In the genomic region with DNA sequence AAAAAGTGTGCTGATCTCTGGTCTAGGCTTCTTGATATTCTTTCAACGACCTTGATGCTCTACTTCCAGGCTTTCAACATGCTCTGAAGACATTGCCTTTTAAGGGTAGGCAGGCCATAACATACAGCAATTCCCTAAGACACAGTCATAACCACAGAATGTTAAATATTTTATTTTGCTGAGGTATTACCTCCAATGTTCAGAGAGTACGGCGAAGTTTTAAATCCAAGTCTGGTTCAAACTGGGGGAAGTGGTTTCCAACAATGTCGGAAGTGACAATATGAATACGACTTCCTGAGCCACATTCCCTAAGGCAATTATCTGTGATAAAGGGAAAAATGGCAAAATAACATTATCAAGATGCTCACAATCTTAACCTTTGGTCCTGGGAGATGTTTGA, we compare ENCODE assay signal across 18 cellular contexts.
A peak's percentile ranks its signal among the peaks of the same experiment; 100 is the strongest.
DNase-seq lines count a peak whose midpoint lies in the region; ATAC-seq, FAIRE-seq and TF ChIP-seq lines count a peak whose summit lies in the region.
"Had no signal": no experiment of that assay in that cellular context is flagged by ENCODE, and none has a peak within 500 bp of the region (broad histone marks: within the 10 kb centered on the region; RNA-seq: fewer than 3 reads in every experiment).

No MANE protein-coding gene starts in this region.

- H3K4me1 Mint-ChIP-seq in T-cell = no peaks in the 10 kb centered on the region
- H3K4me1 Mint-ChIP-seq: B cell had no signal

- POLR2A ChIA-PET in BJ (lab: Charles Lee) = no interaction called here
- POLR2A ChIA-PET in T-cell (lab: Charles Lee) = no interaction called here

- DNase-seq in BJ (ENCODE audit: low read depth) (peak; percentile 31), RCC 7860 (ENCODE audit: low spot score) (peak; percentile 88), dedifferentiated amniotic fluid mesenchymal stem cell (ENCODE audit: extremely low spot score) (peak; percentile 27), kidney tubule cell (ENCODE audit: low spot score) (peak; percentile 47), T-cell (no peak), NCI-H748 (lab: John Stamatoyannopoulos, UW; ENCODE audit: unreplicated experiment) (no peak), tibial nerve (ENCODE audit: low spot score in 2 of 2) (no peak), pons (ENCODE audit: low spot score) (no peak)
- DNase-seq: activated CD4-positive, alpha-beta T cell treated with anti-CD3 and anti-CD28 coated beads, Interleukin-2, amount 50 U/mL, for 4 hours; left ventricle myocardium inferior; NCI-H2029; SHP77; stimulated activated CD4-positive, alpha-beta T cell treated with anti-CD3 and anti-CD28 coated beads, Interleukin-15, amount 100 ng/mL, for 24 hours had no signal

- no peaks in the 10 kb centered on the region for H3K27me3 ChIP-seq in BJ (ENCODE audit: control insufficient read depth, insufficient read depth, low read length)
- H3K27me3 ChIP-seq in tibial nerve = no peaks in the 10 kb centered on the region
- H3K27me3 ChIP-seq: hepatocyte had no signal

- no peaks in the 10 kb centered on the region for H3K36me3 Mint-ChIP-seq in T-cell

- H3K4me1 ChIP-seq in tibial nerve = no peaks in the 10 kb centered on the region
- H3K4me1 ChIP-seq: left ventricle myocardium inferior had no signal

- CTCF ChIA-PET in BJ (lab: Yijun Ruan, JAX) = no interaction called here
- CTCF ChIA-PET in T-cell (lab: Charles Lee) = no interaction called here

- TF ChIP-seq CTCF in BJ (IDR thresholded peaks at IDR 0.05; ENCODE audit: insufficient read depth, low read depth, low read length) (no peak), tibial nerve (IDR thresholded peaks at IDR 0.05) (no peak)

- H3K9me3 ChIP-seq in tibial nerve = no peaks in the 10 kb centered on the region
- H3K9me3 ChIP-seq: left ventricle myocardium inferior had no signal

- peak; percentile 61 for FAIRE-seq in RCC 7860 (lab: Jason Lieb, UNC)

- H3K4me3 ChIP-seq in BJ (ENCODE audit: low read depth, low read length) = no peak overlapping the region
- no peak overlapping the region for H3K4me3 ChIP-seq in tibial nerve
- H3K4me3 ChIP-seq: hepatocyte, left ventricle myocardium inferior had no signal

- H3K27me3 Mint-ChIP-seq in T-cell = no peaks in the 10 kb centered on the region
- H3K27me3 Mint-ChIP-seq: B cell, progenitor cell of endocrine pancreas had no signal

- no peak for ATAC-seq in T-cell (replicated peaks in 1 of 4)

- WGBS in tibial nerve, 2 donors = 74 to 80% methylated on average over 5 of the region's 5 CpGs

- no peak for TF ChIP-seq POLR2A in tibial nerve (IDR thresholded peaks at IDR 0.05)

- peaks cover 5 to 18% (median 16%) of the 10 kb centered on the region in 3 donors for H3K9me3 Mint-ChIP-seq in T-cell

- H3K4me3 Mint-ChIP-seq in T-cell = no peak overlapping the region
- H3K4me3 Mint-ChIP-seq: activated T-helper 1 cell treated with anti-CD3 and anti-CD28 coated beads, Interleukin-12 subunit alpha, Interleukin-12 subunit beta, Interleukin-2, Interleukin-4 antibody, amounts not matched to agents 30 ng/mL and 10 ng/mL and 1 ng/mL, durations not matched to agents 14 hours and 24 hours and 36 hours; B cell had no signal

- H3K36me3 ChIP-seq in BJ (ENCODE audit: control insufficient read depth, insufficient read depth, low read length) = no peaks in the 10 kb centered on the region
- no peaks in the 10 kb centered on the region for H3K36me3 ChIP-seq in tibial nerve
- H3K36me3 ChIP-seq: left ventricle myocardium inferior had no signal

- no peak overlapping the region for H3K27ac Mint-ChIP-seq in T-cell
- H3K27ac Mint-ChIP-seq: activated T-helper 1 cell treated with anti-CD3 and anti-CD28 coated beads, Interleukin-12 subunit alpha, Interleukin-12 subunit beta, Interleukin-2, Interleukin-4 antibody, amounts not matched to agents 30 ng/mL and 10 ng/mL and 1 ng/mL, durations not matched to agents 14 hours and 24 hours and 36 hours; B cell; progenitor cell of endocrine pancreas had no signal

- no peak for TF ChIP-seq EP300 in tibial nerve (IDR thresholded peaks at IDR 0.05)

- no peak overlapping the region for H3K27ac ChIP-seq in tibial nerve
- H3K27ac ChIP-seq: hepatocyte, HL-60, left ventricle myocardium inferior had no signal

Comparison
In these comparisons a context has a peak if more than half of its experiments do, and no peak if none do; other contexts are left out.
1. DNase-seq: peak in BJ (single experiment), RCC 7860 (single experiment), dedifferentiated amniotic fluid mesenchymal stem cell (single experiment) and kidney tubule cell (single experiment); none in T-cell (0 of 34), NCI-H748 (single experiment), tibial nerve (0 of 2) and pons (single experiment).